8 cellular contexts compared by ENCODE assay signal in genomic region chr17:41864498-41864836, GRCh38. TPM values are rescaled to one million over a fixed set of nuclear protein-coding genes. Genes with fewer than 3 reads are reported as not detected.
DNase-seq lines count a peak whose midpoint lies in the region; ATAC-seq and TF ChIP-seq lines count a peak whose summit lies in the region.

No MANE protein-coding gene starts in this region.

- H3K27me3 ChIP-seq in HUES64 (ENCODE audit: insufficient read depth, low read length) (no peaks in the 10 kb centered on the region), endocrine pancreas (ENCODE audit: control insufficient read depth, insufficient read depth, low read length) (no peaks in the 10 kb centered on the region), neural cell (ENCODE audit: insufficient read depth, low read depth, low read length) (no peaks in the 10 kb centered on the region)

- no peaks in the 10 kb centered on the region for H3F3A ChIP-seq in neural cell (ENCODE audit: insufficient read depth, low read length, poor library complexity, severe bottlenecking)

- H3K4me3 Mint-ChIP-seq in mesothelial cell of epicardium: no peak overlapping the region

- no peaks in the 10 kb centered on the region for H3K9me3 Mint-ChIP-seq in mesothelial cell of epicardium

- WGBS in HUES64: under 1% methylated on average over 25 of the region's 25 CpGs

- H3K9ac ChIP-seq in HUES64 (ENCODE audit: low read depth, low read length) (peak overlapping the region; percentile 94), endocrine pancreas (ENCODE audit: control insufficient read depth, insufficient read depth, low read length) (peak overlapping the region; percentile 99), neural cell (ENCODE audit: low read length) (peak overlapping the region; percentile 91)

- H4K20me1 ChIP-seq in neural cell (ENCODE audit: insufficient read depth): no peaks in the 10 kb centered on the region

- H3K4me1 Mint-ChIP-seq in mesothelial cell of epicardium: peaks cover 9% of the 10 kb centered on the region

- peaks cover 9% of the 10 kb centered on the region for H3K36me3 Mint-ChIP-seq in mesothelial cell of epicardium

- TF ChIP-seq RAD21 in neural cell (conservative IDR thresholded peaks at IDR 0.05): no peak

- H3K27ac Mint-ChIP-seq in mesothelial cell of epicardium: no peak overlapping the region

- ATAC-seq in GM19372 (IDR thresholded peaks at IDR 0.05; ENCODE audit: low read depth, unreplicated experiment): peak; percentile 21
- ATAC-seq in GM19455 (IDR thresholded peaks at IDR 0.05; ENCODE audit: unreplicated experiment): no peak
- ATAC-seq in GM18502 (IDR thresholded peaks at IDR 0.05; ENCODE audit: poor library complexity, unreplicated experiment): no peak

- H3K27ac ChIP-seq in HUES64 (ENCODE audit: low read depth, low read length) (peak overlapping the region; percentile 82), neural cell (ENCODE audit: low read length) (peak overlapping the region; percentile 96)

- peaks cover 37% of the 10 kb centered on the region for H3K4me1 ChIP-seq in HUES64 (ENCODE audit: insufficient read depth, low read length)
- peaks cover 6% of the 10 kb centered on the region for H3K4me1 ChIP-seq in endocrine pancreas (ENCODE audit: control insufficient read depth, insufficient read depth, low read length)

- TF ChIP-seq EP300 in neural cell (conservative IDR thresholded peaks at IDR 0.05; ENCODE audit: poor library complexity, severe bottlenecking): no peak

- no peak for DNase-seq in activated effector memory CD4-positive, alpha-beta T cell treated with Interleukin-2 at 50 U/mL for 16 hours
- no peak for DNase-seq in mesothelial cell of epicardium (ENCODE audit: low spot score in 2 of 2, unreplicated experiment in 2 of 2)

- H3K36me3 ChIP-seq in HUES64 (ENCODE audit: insufficient read depth, low read length) (peaks cover 27% of the 10 kb centered on the region), endocrine pancreas (ENCODE audit: control insufficient read depth, insufficient read depth, low read length) (no peaks in the 10 kb centered on the region), neural cell (ENCODE audit: insufficient read depth, low read length) (no peaks in the 10 kb centered on the region)

- peak overlapping the region; percentile 92 for H3K4me3 ChIP-seq in HUES64 (ENCODE audit: low read length)
- H3K4me3 ChIP-seq in endocrine pancreas (ENCODE audit: control insufficient read depth, insufficient read depth, low read length): peak overlapping the region; percentile 89
- H3K4me3 ChIP-seq in neural cell (ENCODE audit: low read length): peak overlapping the region; percentile 95

- peak overlapping the region; percentile 96 for H2AFZ ChIP-seq in neural cell (ENCODE audit: low read depth, low read length)

- peak overlapping the region; percentile 69 for H3K4me2 ChIP-seq in neural cell (ENCODE audit: low read length)

- TF ChIP-seq CTCF in neural cell (IDR thresholded peaks at IDR 0.05; ENCODE audit: poor library complexity, severe bottlenecking) (no peak), mesothelial cell of epicardium (IDR thresholded peaks at IDR 0.05; ENCODE audit: unreplicated experiment) (no peak)

- no peaks in the 10 kb centered on the region for H3K27me3 Mint-ChIP-seq in mesothelial cell of epicardium (ENCODE audit: low read depth)

- no peaks in the 10 kb centered on the region for H3K9me3 ChIP-seq in HUES64 (ENCODE audit: insufficient read depth, low read depth, low read length)
- no peaks in the 10 kb centered on the region for H3K9me3 ChIP-seq in endocrine pancreas (ENCODE audit: control insufficient read depth, low read length)
- no peaks in the 10 kb centered on the region for H3K9me3 ChIP-seq in neural cell (ENCODE audit: low read length)

- peaks cover 42% of the 10 kb centered on the region for H3K79me2 ChIP-seq in neural cell (replicated peaks; ENCODE audit: insufficient read depth, low read length)

- H3K9me2 ChIP-seq in neural cell (ENCODE audit: insufficient read depth, low read length): no peaks in the 10 kb centered on the region

TF ChIP-seq in neural cell, 6 proteins besides CTCF, POLR2A, EP300 and RAD21:
- TF ChIP-seq SMC3 (conservative IDR thresholded peaks at IDR 0.05; ENCODE audit: poor library complexity) (no peak), REST (IDR thresholded peaks at IDR 0.05; ENCODE audit: borderline replicate concordance) (no peak), TAF1 (IDR thresholded peaks at IDR 0.05; ENCODE audit: low read depth) (no peak), MXI1 (conservative IDR thresholded peaks at IDR 0.05; ENCODE audit: poor library complexity, severe bottlenecking) (no peak), EZH2 (IDR thresholded peaks at IDR 0.05; ENCODE audit: borderline replicate concordance, insufficient read depth, low read length, poor library complexity, severe bottlenecking) (no peak)

RNA-seq across cellular contexts. Expression of gene KLHL11, which starts 0.8 kb away (rescaled TPM):
- 4.4 TPM for polyA plus RNA-seq in HUES64 (2013, experiment 1 of 2)
- 3.2 TPM for polyA plus RNA-seq in HUES64 (2013, experiment 2 of 2)
- polyA plus RNA-seq in neural cell: 30.3 and 31.1 TPM in 2 replicates
- polyA minus RNA-seq in neural cell: 94.0 and 102 TPM in 2 replicates
- total RNA-seq in mesothelial cell of epicardium: 21.4 to 22.1 TPM (median 21.9 TPM) in 3 replicates

RNA-seq across cellular contexts. Expression of gene KLHL10, which starts 26.8 kb away (rescaled TPM):
- 0.10 TPM for polyA plus RNA-seq in HUES64 (2013, experiment 1 of 2)
- not detected for polyA plus RNA-seq in HUES64 (2013, experiment 2 of 2)
- 0.22 TPM in 1 of 2 replicates, not detected in the other for polyA plus RNA-seq in neural cell
- not detected in 2 replicates for polyA minus RNA-seq in neural cell
- 0.16 to 0.27 TPM in 2 of 3 replicates, not detected in the other for total RNA-seq in mesothelial cell of epicardium

RNA-seq across cellular contexts. Expression of gene NT5C3B, which starts 28.4 kb away (rescaled TPM):
- 60.6 TPM for polyA plus RNA-seq in HUES64 (2013, experiment 1 of 2)
- 57.7 TPM for polyA plus RNA-seq in HUES64 (2013, experiment 2 of 2)
- 272 and 281 TPM in 2 replicates for polyA plus RNA-seq in neural cell
- 169 and 177 TPM in 2 replicates for polyA minus RNA-seq in neural cell
- 68.5 to 75.5 TPM (median 69.6 TPM) in 3 replicates for total RNA-seq in mesothelial cell of epicardium

RNA-seq across cellular contexts. Expression of gene FKBP10, which starts 51.7 kb away (rescaled TPM):
- polyA plus RNA-seq in HUES64 (2013, experiment 1 of 2): 108 TPM
- polyA plus RNA-seq in HUES64 (2013, experiment 2 of 2): 105 TPM
- 3.5 and 7.6 TPM in 2 replicates for polyA plus RNA-seq in neural cell
- 2.9 and 3.1 TPM in 2 replicates for polyA minus RNA-seq in neural cell
- total RNA-seq in mesothelial cell of epicardium: 369 to 401 TPM (median 371 TPM) in 3 replicates

RNA-seq across cellular contexts. Expression of gene P3H4, which starts 52.7 kb away (rescaled TPM):
- polyA plus RNA-seq in HUES64 (2013, experiment 1 of 2): 18.0 TPM
- 22.3 TPM for polyA plus RNA-seq in HUES64 (2013, experiment 2 of 2)
- polyA plus RNA-seq in neural cell: 17.8 and 20.5 TPM in 2 replicates
- 17.0 and 20.7 TPM in 2 replicates for polyA minus RNA-seq in neural cell
- 61.0 to 62.0 TPM (median 62.0 TPM) in 3 replicates for total RNA-seq in mesothelial cell of epicardium
